Comparison of ENCODE assay signal across 20 cellular contexts in the genomic region with DNA sequence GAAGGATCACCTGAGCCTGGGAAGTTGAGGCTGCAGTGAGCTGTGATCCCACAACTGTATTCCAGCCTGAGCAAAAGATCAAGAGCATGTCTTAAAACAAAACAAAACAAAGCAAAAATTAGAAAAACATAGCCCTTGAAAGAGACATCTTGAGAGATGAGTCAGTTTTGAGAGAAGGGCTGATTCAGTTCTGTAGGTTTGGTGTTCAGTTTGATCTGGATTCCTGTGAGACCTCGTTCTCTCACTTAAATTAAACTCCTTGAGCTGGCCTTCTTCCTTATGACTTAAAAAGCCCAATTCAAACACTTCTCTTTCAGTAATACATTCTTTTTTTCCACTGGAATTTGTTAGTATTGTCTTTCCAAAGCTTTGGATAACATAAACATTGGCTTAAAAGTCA.
DNase-seq lines count a peak whose midpoint lies in the region; ATAC-seq and TF ChIP-seq lines count a peak whose summit lies in the region.
"Had no signal": no experiment of that assay in that cellular context is flagged by ENCODE, and none has a peak within 500 bp of the region (broad histone marks: within the 10 kb centered on the region; RNA-seq: fewer than 3 reads in every experiment).

No MANE protein-coding gene starts in this region.

- no peaks in the 10 kb centered on the region for H3K9me2 ChIP-seq in OCI-LY7 (ENCODE audit: insufficient read depth, low read length)

- no TSS peak for BruUV-seq in OCI-LY7 (replicated peaks; lab: Mats Ljungman, UMichigan)

- no peaks in the 10 kb centered on the region for H4K20me1 ChIP-seq in OCI-LY7 (ENCODE audit: insufficient read depth, low read length)

- H3K9me3 ChIP-seq in OCI-LY7 (ENCODE audit: low read length) (no peaks in the 10 kb centered on the region), upper lobe of right lung (no peaks in the 10 kb centered on the region)
- H3K9me3 ChIP-seq: colonic mucosa, SK-N-SH had no signal

- H3K27me3 ChIP-seq in upper lobe of right lung = no peaks in the 10 kb centered on the region
- H3K27me3 ChIP-seq: colonic mucosa had no signal

- H3K36me3 ChIP-seq in OCI-LY7 (ENCODE audit: insufficient read depth, low read length) (no peaks in the 10 kb centered on the region), upper lobe of right lung (no peaks in the 10 kb centered on the region)
- H3K36me3 ChIP-seq: colonic mucosa had no signal

- no peak for TF ChIP-seq CTCF in activated B cell treated with CpG ODN at 0.5 μM for 24 hours (IDR thresholded peaks at IDR 0.05)
- no peak for TF ChIP-seq CTCF in fibroblast of the aortic adventitia (IDR thresholded peaks at IDR 0.05; ENCODE audit: insufficient read depth, low read length)
- TF ChIP-seq CTCF in OCI-LY7 (conservative IDR thresholded peaks at IDR 0.05; ENCODE audit: low read length) = no peak
- TF ChIP-seq CTCF in upper lobe of right lung (IDR thresholded peaks at IDR 0.05) = no peak

- H2AFZ ChIP-seq in OCI-LY7 (ENCODE audit: low read length) = no peak overlapping the region

- H3K4me1 ChIP-seq in OCI-LY7 (ENCODE audit: insufficient read depth, low read length, poor library complexity, severe bottlenecking) (no peaks in the 10 kb centered on the region), upper lobe of right lung (no peaks in the 10 kb centered on the region)
- H3K4me1 ChIP-seq: colonic mucosa had no signal

- no peaks in the 10 kb centered on the region for H3K79me2 ChIP-seq in OCI-LY7 (ENCODE audit: insufficient read depth, low read depth, low read length)

- no peak overlapping the region for H3K4me2 ChIP-seq in OCI-LY7 (ENCODE audit: low read length)
- H3K4me2 ChIP-seq: SK-N-SH had no signal

- H3K9me3 Mint-ChIP-seq in activated T-cell treated with anti-CD3 and anti-CD28 coated beads, Interleukin-2, amount 50 U/mL, for 24 hours = no peaks in the 10 kb centered on the region
- peaks cover 2% of the 10 kb centered on the region for H3K9me3 Mint-ChIP-seq in activated B cell treated with CpG ODN at 0.5 μM for 24 hours
- H3K9me3 Mint-ChIP-seq: IgD-negative memory B cell had no signal

- intact Hi-C loops in activated B cell treated with CpG ODN at 0.5 μM for 24 hours (cut with micrococcal nuclease) = loop anchor here (2.0 kb wide), 1 partner anchor 30 kb away; no protein-coding TSS in a partner anchor
- intact Hi-C loops in OCI-LY7 (cut with micrococcal nuclease; ENCODE audit: unreplicated experiment) = no loop called here
- intact Hi-C loops in upper lobe of right lung (cut with DNase I) = no loop called here

- peaks cover 21% of the 10 kb centered on the region for H3K4me1 Mint-ChIP-seq in activated T-cell treated with anti-CD3 and anti-CD28 coated beads, Interleukin-2, amount 50 U/mL, for 24 hours (ENCODE audit: low read depth)
- H3K4me1 Mint-ChIP-seq in activated B cell treated with CpG ODN at 0.5 μM for 24 hours = peaks cover 25% of the 10 kb centered on the region
- H3K4me1 Mint-ChIP-seq: CD4-positive, CD25-positive, alpha-beta regulatory T cell had no signal

- no peaks in the 10 kb centered on the region for H3K27me3 Mint-ChIP-seq in activated T-cell treated with anti-CD3 and anti-CD28 coated beads, Interleukin-2, amount 50 U/mL, for 24 hours
- H3K27me3 Mint-ChIP-seq in activated B cell treated with CpG ODN at 0.5 μM for 24 hours = no peaks in the 10 kb centered on the region
- H3K27me3 Mint-ChIP-seq: CD4-positive, CD25-positive, alpha-beta regulatory T cell; IgD-negative memory B cell had no signal

- CTCF ChIA-PET in activated B cell treated with CpG ODN at 0.5 μM for 24 hours (lab: Charles Lee) = no interaction called here
- CTCF ChIA-PET in OCI-LY7 (lab: Charles Lee; ENCODE audit: unreplicated experiment) = no interaction called here

- H3K27ac ChIP-seq in OCI-LY7 (ENCODE audit: low read depth, low read length, poor library complexity, severe bottlenecking) = no peak overlapping the region
- H3K27ac ChIP-seq in upper lobe of right lung = no peak overlapping the region
- H3K27ac ChIP-seq: colonic mucosa had no signal

- H3K4me3 Mint-ChIP-seq in activated T-cell treated with anti-CD3 and anti-CD28 coated beads, Interleukin-2, amount 50 U/mL, for 24 hours = no peak overlapping the region
- H3K4me3 Mint-ChIP-seq in activated B cell treated with CpG ODN at 0.5 μM for 24 hours = no peak overlapping the region
- H3K4me3 Mint-ChIP-seq: CD4-positive, CD25-positive, alpha-beta regulatory T cell; IgD-negative memory B cell had no signal

- H3K27ac Mint-ChIP-seq in activated T-cell treated with anti-CD3 and anti-CD28 coated beads, Interleukin-2, amount 50 U/mL, for 24 hours = peak overlapping the region; percentile 51
- peak overlapping the region; percentile 5 for H3K27ac Mint-ChIP-seq in activated B cell treated with CpG ODN at 0.5 μM for 24 hours
- H3K27ac Mint-ChIP-seq: CD4-positive, CD25-positive, alpha-beta regulatory T cell had no signal

- H3K36me3 Mint-ChIP-seq in activated T-cell treated with anti-CD3 and anti-CD28 coated beads, Interleukin-2, amount 50 U/mL, for 24 hours (ENCODE audit: low read depth) = no peaks in the 10 kb centered on the region
- H3K36me3 Mint-ChIP-seq in activated B cell treated with CpG ODN at 0.5 μM for 24 hours (ENCODE audit: low read depth) = no peaks in the 10 kb centered on the region
- H3K36me3 Mint-ChIP-seq: CD4-positive, CD25-positive, alpha-beta regulatory T cell; IgD-negative memory B cell had no signal

- no peak for DNase-seq in activated T-cell treated with anti-CD3 and anti-CD28 coated beads, Interleukin-2, amount 50 U/mL, for 24 hours
- no peak for DNase-seq in activated T-cell treated with anti-CD3 and anti-CD28 coated beads, Interleukin-2, amount 50 U/mL, for 48 hours
- no peak for DNase-seq in activated B cell treated with CpG ODN at 0.5 μM for 24 hours
- peak; percentile 26 for DNase-seq in fibroblast of the aortic adventitia (ENCODE audit: low read depth)
- peak; percentile 18 for DNase-seq in smooth muscle cell of the brain vasculature (ENCODE audit: low read depth, low spot score)
- DNase-seq in RPMI8226 = no peak
- DNase-seq in OCI-LY7 (ENCODE audit: low spot score) = no peak
- DNase-seq in upper lobe of right lung = no peak
- DNase-seq: activated CD4-positive, alpha-beta T cell treated with anti-CD3 and anti-CD28 coated beads, Interleukin-2, amount 50 U/mL, for 4 hours; amniotic stem cell; CD4-positive, CD25-positive, alpha-beta regulatory T cell; colonic mucosa; erythroblast; kidney; MV-4-11; NCI-H2081; NCI-H524 treated with DMSO at 0.1 percent for 48 hours; SK-N-SH; stimulated activated naive CD4-positive, alpha-beta T cell treated with Interleukin-2 at 50 U/mL for 16 hours had no signal

- H3K4me3 ChIP-seq in fibroblast of the aortic adventitia (ENCODE audit: low read depth, low read length) = no peak overlapping the region
- H3K4me3 ChIP-seq in OCI-LY7 (ENCODE audit: low read depth, low read length, poor library complexity, severe bottlenecking) = no peak overlapping the region
- no peak overlapping the region for H3K4me3 ChIP-seq in upper lobe of right lung
- H3K4me3 ChIP-seq: colonic mucosa had no signal

- no peak for ATAC-seq in activated B cell treated with CpG ODN at 0.5 μM for 24 hours (ENCODE audit: low read depth)
- no peak for ATAC-seq in upper lobe of right lung

- POLR2A ChIA-PET in activated B cell treated with CpG ODN at 0.5 μM for 24 hours (lab: Charles Lee) = no interaction called here
- POLR2A ChIA-PET in OCI-LY7 (lab: Charles Lee) = no interaction called here

Comparison
In these comparisons a context has a peak if more than half of its experiments do, and no peak if none do; other contexts are left out.
1. DNase-seq: peak in fibroblast of the aortic adventitia (single experiment) and smooth muscle cell of the brain vasculature (single experiment); none in activated T-cell treated with anti-CD3 and anti-CD28 coated beads, Interleukin-2, amount 50 U/mL, for 24 hours (single experiment), activated T-cell treated with anti-CD3 and anti-CD28 coated beads, Interleukin-2, amount 50 U/mL, for 48 hours (0 of 2), activated B cell treated with CpG ODN at 0.5 μM for 24 hours (single experiment), RPMI8226 (single experiment), OCI-LY7 (single experiment) and upper lobe of right lung (single experiment).